1 cellular context compared by ENCODE assay signal in the genomic region with DNA sequence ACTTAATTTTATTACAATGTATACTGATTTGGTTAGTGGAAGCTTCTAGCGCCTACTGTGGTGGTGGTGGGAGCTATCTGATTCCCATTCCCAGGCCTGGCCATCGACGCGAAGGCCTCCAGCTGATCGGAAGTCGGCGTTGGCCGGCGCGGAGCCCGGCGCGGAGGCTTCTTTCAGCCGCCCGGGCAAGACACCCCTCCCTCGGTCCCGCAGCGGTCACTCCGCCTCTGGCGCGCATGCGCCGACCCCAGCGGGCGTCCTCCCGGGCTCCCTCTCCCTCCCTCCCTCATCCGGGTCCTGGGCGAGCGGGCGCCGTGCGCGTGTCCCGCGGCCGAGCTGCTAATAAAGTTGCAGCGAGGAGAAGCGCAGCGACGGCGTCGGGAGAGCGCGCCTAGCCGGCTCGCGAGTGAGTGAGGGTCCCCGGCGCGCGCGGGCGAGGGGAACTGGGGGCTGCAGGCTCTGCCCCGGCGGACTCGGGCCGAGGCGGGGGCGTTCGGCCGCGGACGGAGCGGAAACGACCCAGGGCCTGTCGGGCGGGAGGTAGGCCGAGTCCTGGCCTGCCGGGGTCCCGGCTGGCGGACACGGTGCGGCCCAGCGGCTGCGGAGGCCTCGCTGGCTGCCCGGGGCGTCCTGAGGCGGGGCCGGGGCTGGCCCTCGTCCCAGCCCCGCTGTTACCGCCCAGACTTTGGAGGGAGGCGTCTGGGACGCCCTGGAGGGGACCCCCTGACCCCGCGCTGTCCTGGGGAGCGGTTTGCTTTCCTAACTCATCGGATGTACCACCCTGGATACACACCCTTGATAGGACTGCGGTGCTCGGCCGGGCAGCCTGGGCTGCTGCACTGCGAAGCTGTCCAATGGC.
TF ChIP-seq lines count a peak whose summit lies in the region.

A gene (plus strand): TSS at position 289 of the 859 bp plus-strand sequence. CDS start 20,916 bp downstream, outside the sequence.

TF ChIP-seq in K562, 482 proteins besides CTCF, POLR2A, EP300 and RAD21 (continued from another document):
- TF ChIP-seq, protein P1, sequence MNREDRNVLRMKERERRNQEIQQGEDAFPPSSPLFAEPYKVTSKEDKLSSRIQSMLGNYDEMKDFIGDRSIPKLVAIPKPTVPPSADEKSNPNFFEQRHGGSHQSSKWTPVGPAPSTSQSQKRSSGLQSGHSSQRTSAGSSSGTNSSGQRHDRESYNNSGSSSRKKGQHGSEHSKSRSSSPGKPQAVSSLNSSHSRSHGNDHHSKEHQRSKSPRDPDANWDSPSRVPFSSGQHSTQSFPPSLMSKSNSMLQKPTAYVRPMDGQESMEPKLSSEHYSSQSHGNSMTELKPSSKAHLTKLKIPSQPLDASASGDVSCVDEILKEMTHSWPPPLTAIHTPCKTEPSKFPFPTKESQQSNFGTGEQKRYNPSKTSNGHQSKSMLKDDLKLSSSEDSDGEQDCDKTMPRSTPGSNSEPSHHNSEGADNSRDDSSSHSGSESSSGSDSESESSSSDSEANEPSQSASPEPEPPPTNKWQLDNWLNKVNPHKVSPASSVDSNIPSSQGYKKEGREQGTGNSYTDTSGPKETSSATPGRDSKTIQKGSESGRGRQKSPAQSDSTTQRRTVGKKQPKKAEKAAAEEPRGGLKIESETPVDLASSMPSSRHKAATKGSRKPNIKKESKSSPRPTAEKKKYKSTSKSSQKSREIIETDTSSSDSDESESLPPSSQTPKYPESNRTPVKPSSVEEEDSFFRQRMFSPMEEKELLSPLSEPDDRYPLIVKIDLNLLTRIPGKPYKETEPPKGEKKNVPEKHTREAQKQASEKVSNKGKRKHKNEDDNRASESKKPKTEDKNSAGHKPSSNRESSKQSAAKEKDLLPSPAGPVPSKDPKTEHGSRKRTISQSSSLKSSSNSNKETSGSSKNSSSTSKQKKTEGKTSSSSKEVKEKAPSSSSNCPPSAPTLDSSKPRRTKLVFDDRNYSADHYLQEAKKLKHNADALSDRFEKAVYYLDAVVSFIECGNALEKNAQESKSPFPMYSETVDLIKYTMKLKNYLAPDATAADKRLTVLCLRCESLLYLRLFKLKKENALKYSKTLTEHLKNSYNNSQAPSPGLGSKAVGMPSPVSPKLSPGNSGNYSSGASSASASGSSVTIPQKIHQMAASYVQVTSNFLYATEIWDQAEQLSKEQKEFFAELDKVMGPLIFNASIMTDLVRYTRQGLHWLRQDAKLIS (CRISPR knock-in tag; IDR thresholded peaks at IDR 0.05): peak; percentile 73; the same call in 1 of the 2 replicates
- TF ChIP-seq L3MBTL2 (IDR thresholded peaks at IDR 0.05) (peak; percentile 94), ESRRA (IDR thresholded peaks at IDR 0.05; ENCODE audit: borderline replicate concordance, low read depth) (peak; percentile 83), KDM5B (IDR thresholded peaks at IDR 0.05; ENCODE audit: insufficient replicate concordance, low read depth, low read length) (peak; percentile 48), SMAD1 (IDR thresholded peaks at IDR 0.05; ENCODE audit: low read depth, low read length, partially characterized antibody) (no peak), PML (IDR thresholded peaks at IDR 0.05; ENCODE audit: low read length) (peak; percentile 41; the same call in 1 of the 2 replicates), CTBP1 (IDR thresholded peaks at IDR 0.05; ENCODE audit: borderline replicate concordance) (peak; percentile 97)
- TF ChIP-seq, protein P2, sequence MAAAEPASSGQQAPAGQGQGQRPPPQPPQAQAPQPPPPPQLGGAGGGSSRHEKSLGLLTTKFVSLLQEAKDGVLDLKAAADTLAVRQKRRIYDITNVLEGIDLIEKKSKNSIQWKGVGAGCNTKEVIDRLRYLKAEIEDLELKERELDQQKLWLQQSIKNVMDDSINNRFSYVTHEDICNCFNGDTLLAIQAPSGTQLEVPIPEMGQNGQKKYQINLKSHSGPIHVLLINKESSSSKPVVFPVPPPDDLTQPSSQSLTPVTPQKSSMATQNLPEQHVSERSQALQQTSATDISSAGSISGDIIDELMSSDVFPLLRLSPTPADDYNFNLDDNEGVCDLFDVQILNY (CRISPR knock-in tag; IDR thresholded peaks at IDR 0.05): 0 out of 2 replicates have a peak, but pooled peaks have one; percentile 67
